Comparison of ENCODE assay signal across 1 cellular context in genomic region chr17:81928497-81929252, GRCh38.
TF ChIP-seq lines count a peak whose summit lies in the region.

No MANE protein-coding gene starts in this region.

TF ChIP-seq in GM23338, 12 proteins besides CTCF, POLR2A, EP300 and RAD21 (continued from another document):
- TF ChIP-seq ZNF462 (CRISPR knock-in tag; IDR thresholded peaks at IDR 0.05) (no peak), ZNF331 (CRISPR knock-in tag; IDR thresholded peaks at IDR 0.05; ENCODE audit: low read depth) (no peak), POLR2AphosphoS5 (IDR thresholded peaks at IDR 0.05; ENCODE audit: low read depth) (no peak), NANOG (IDR thresholded peaks at IDR 0.05; ENCODE audit: borderline replicate concordance) (no peak), JUNB (IDR thresholded peaks at IDR 0.05; ENCODE audit: unreplicated experiment) (no peak), CREB1 (CRISPR knock-in tag; IDR thresholded peaks at IDR 0.05; ENCODE audit: low read depth) (no peak)
